ENCODE assay signal across 1 cellular context in the genomic region with DNA sequence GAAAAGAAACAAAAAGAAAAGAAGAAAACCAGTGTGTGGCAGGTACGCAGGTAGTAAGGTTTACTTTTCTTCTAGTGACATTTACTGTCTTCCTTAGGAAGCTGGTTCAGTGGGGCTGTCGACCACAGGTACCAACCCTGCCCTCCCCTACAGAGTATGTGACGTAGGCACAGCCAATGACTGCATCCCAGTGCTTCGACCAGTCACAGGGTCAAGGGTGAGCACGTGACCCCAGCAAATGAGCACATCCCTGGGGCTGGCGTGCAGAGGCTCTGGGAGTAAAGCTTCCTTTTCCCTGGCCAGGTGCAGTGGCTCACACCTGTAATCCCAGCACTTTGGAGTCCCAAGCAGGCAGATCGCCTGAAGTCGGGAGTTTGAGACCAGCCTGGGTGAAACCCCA.
TF ChIP-seq lines count a peak whose summit lies in the region.

No MANE protein-coding gene starts in this region.

TF ChIP-seq in SK-N-SH, 30 proteins besides CTCF, POLR2A, EP300 and RAD21 (continued from another document):
- TF ChIP-seq, protein P1, sequence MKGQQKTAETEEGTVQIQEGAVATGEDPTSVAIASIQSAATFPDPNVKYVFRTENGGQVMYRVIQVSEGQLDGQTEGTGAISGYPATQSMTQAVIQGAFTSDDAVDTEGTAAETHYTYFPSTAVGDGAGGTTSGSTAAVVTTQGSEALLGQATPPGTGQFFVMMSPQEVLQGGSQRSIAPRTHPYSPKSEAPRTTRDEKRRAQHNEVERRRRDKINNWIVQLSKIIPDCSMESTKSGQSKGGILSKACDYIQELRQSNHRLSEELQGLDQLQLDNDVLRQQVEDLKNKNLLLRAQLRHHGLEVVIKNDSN (IDR thresholded peaks at IDR 0.05; ENCODE audit: borderline replicate concordance, low read depth) = no peak
- no peak for TF ChIP-seq CHD2 (IDR thresholded peaks at IDR 0.05; ENCODE audit: low read length, partially characterized antibody)
- TF ChIP-seq, protein P2, sequence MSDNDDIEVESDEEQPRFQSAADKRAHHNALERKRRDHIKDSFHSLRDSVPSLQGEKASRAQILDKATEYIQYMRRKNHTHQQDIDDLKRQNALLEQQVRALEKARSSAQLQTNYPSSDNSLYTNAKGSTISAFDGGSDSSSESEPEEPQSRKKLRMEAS (IDR thresholded peaks at IDR 0.05; ENCODE audit: low read depth) = no peak
